ENCODE assay signal across 19 cellular contexts in the genomic region with DNA sequence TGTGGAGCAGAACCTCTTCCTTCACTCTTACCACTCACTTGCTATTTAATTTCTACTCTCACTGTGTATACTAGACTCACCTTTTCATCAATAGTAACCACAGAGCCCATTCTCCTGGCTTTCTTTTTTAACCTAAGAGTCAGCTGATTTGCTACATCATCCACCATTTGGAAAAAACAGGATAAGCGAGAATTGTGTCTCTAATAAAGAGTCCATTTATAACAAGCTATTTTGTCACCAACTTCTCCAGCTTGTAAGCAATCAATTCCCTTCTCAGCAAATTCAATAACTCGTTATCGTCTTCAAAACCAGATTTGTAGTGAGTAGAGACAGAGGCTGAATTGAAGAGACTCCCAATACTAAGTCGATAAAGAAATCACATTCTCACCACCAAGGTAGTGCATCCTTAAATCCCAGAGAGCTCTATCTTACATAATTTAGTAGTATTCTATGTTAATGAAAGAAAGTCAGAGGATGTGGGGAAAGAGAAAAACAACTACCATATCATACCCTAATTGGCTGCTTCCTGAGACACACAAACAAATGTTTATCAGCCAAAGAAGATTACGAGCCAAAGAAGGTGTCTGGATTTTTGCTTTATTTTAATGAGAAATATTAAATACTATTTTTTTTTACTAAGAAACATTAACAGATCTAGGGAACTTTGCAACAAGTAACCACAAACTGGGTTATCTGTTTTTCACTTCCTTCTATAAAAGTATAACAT. TPM values are rescaled to one million over a fixed set of nuclear protein-coding genes. Genes with fewer than 3 reads are reported as not detected.
A peak's percentile ranks its signal among the peaks of the same experiment; 100 is the strongest.
DNase-seq lines count a peak whose midpoint lies in the region; ATAC-seq and TF ChIP-seq lines count a peak whose summit lies in the region.
"Had no signal": no experiment of that assay in that cellular context is flagged by ENCODE, and none has a peak within 500 bp of the region (broad histone marks: within the 10 kb centered on the region; RNA-seq: fewer than 3 reads in every experiment).

No MANE protein-coding gene starts in this region.

- no peaks in the 10 kb centered on the region for H3K27me3 Mint-ChIP-seq in T-helper 17 cell

- H3K4me3 Mint-ChIP-seq in T-helper 17 cell = no peak overlapping the region
- H3K4me3 Mint-ChIP-seq: CD8-positive, alpha-beta memory T cell; HFFc6 had no signal

- BruUV-seq in HCT116 (replicated peaks; lab: Mats Ljungman, UMichigan) = no TSS peak

- no peak for TF ChIP-seq EP300 in tibial nerve (IDR thresholded peaks at IDR 0.05)

- no peak overlapping the region for H3K4me3 ChIP-seq in HCT116 (replicated peaks in 1 of 2; ENCODE audit: low read depth in 1 of 2, low read length in 2 of 2)
- no peak overlapping the region for H3K4me3 ChIP-seq in lung
- no peak overlapping the region for H3K4me3 ChIP-seq in tibial nerve

- H3K4me2 ChIP-seq in HCT116 (ENCODE audit: low read length) = no peak overlapping the region

- CTCF ChIA-PET in HCT116 (lab: Charles Lee) = no interaction called here

- H3K27ac ChIP-seq in HCT116 (ENCODE audit: low read depth, low read length) (no peak overlapping the region), lung (ENCODE audit: low read depth in 1 of 2, low read length in 1 of 2) (peak overlapping the region; percentile 45 to 70), tibial nerve (peak overlapping the region in 3 of 4 donors; percentile 38 to 77 (median 70))
- H3K27ac ChIP-seq: HL-60 had no signal

- H3K4me1 ChIP-seq in HCT116 (ENCODE audit: control insufficient read depth in 1 of 2, insufficient read depth in 2 of 2, low read length in 2 of 2) = peaks cover 0 to 8% of the 10 kb centered on the region in 2 experiments; a peak in 1 of 4 replicates
- peaks cover 1 to 27% of the 10 kb centered on the region in 2 donors for H3K4me1 ChIP-seq in lung (ENCODE audit: control insufficient read depth in 2 of 2, insufficient read depth in 2 of 2, low read length in 2 of 2)
- peaks cover 0 to 38% (median 8%) of the 10 kb centered on the region in 4 donors for H3K4me1 ChIP-seq in tibial nerve

- H3K9me3 ChIP-seq in HCT116 (ENCODE audit: control insufficient read depth in 1 of 2, insufficient read depth in 1 of 2, low read depth in 1 of 2, low read length in 2 of 2) = no peaks in the 10 kb centered on the region
- H3K9me3 ChIP-seq in T-helper 17 cell (ENCODE audit: control insufficient read depth, low read length, poor library complexity, severe bottlenecking) = no peaks in the 10 kb centered on the region
- H3K9me3 ChIP-seq in lung (ENCODE audit: control insufficient read depth in 2 of 2, insufficient read depth in 1 of 2, low read length in 1 of 2) = no peaks in the 10 kb centered on the region
- no peaks in the 10 kb centered on the region for H3K9me3 ChIP-seq in tibial nerve

- intact Hi-C loops in HCT116 (cut with micrococcal nuclease) = no loop called here

- peak overlapping the region; percentile 65 for H2AFZ ChIP-seq in HCT116 (ENCODE audit: low read depth, low read length, poor library complexity, severe bottlenecking)

- H3K9me2 ChIP-seq in HCT116 (ENCODE audit: insufficient read depth) = no peaks in the 10 kb centered on the region

- no peaks in the 10 kb centered on the region for H3K36me3 Mint-ChIP-seq in T-helper 17 cell (ENCODE audit: low read depth)
- H3K36me3 Mint-ChIP-seq: CD8-positive, alpha-beta memory T cell had no signal

- peaks cover 11% of the 10 kb centered on the region for H3K4me1 Mint-ChIP-seq in T-helper 17 cell

- POLR2A ChIA-PET in HCT116 (lab: Charles Lee) = no interaction called here

- TF ChIP-seq POLR2A in HCT116 (IDR thresholded peaks at IDR 0.05; ENCODE audit: borderline replicate concordance, extremely low read depth, insufficient read depth, insufficient read length) (no peak), tibial nerve (IDR thresholded peaks at IDR 0.05) (no peak)

- no peaks in the 10 kb centered on the region for H4K20me1 ChIP-seq in HCT116 (ENCODE audit: insufficient read depth)

- RAD21 ChIA-PET in HCT116 (lab: Charles Lee; ENCODE audit: low non-redundant PET in 1 of 2, low total read pairs in 2 of 2, uncharacterized antibody in 2 of 2, unreplicated experiment in 2 of 2) = no interaction called here

- no peaks in the 10 kb centered on the region for H3K36me3 ChIP-seq in HCT116 (ENCODE audit: control insufficient read depth in 1 of 2, insufficient read depth in 2 of 2, low read length in 2 of 2)
- H3K36me3 ChIP-seq in lung (ENCODE audit: control insufficient read depth in 2 of 2, insufficient read depth in 2 of 2, low read length in 2 of 2) = no peaks in the 10 kb centered on the region
- H3K36me3 ChIP-seq in tibial nerve = no peaks in the 10 kb centered on the region

- no peaks in the 10 kb centered on the region for H3K79me2 ChIP-seq in HCT116 (ENCODE audit: insufficient read depth, low read length)

- TF ChIP-seq CTCF in HCT116 (IDR thresholded peaks at IDR 0.05 in 2 of 3, conservative IDR thresholded peaks at IDR 0.05 in 1 of 3; ENCODE audit: borderline replicate concordance in 1 of 3, insufficient read depth in 1 of 3, low read depth in 2 of 3, low read length in 2 of 3) (no peak), lung (IDR thresholded peaks at IDR 0.05; ENCODE audit: control extremely low read depth, extremely low read depth) (no peak), tibial nerve (IDR thresholded peaks at IDR 0.05) (no peak)

- no peak for ATAC-seq in HCT116
- ATAC-seq in T-helper 17 cell = no peak
- no peak for ATAC-seq in lung (ENCODE audit: insufficient read depth, low FRiP score)
- no peak for ATAC-seq in HG03280 (IDR thresholded peaks at IDR 0.05; ENCODE audit: unreplicated experiment)
- ATAC-seq in GM19035 (IDR thresholded peaks at IDR 0.05; ENCODE audit: unreplicated experiment) = no peak

- H3K27ac Mint-ChIP-seq in T-helper 17 cell = peak overlapping the region; percentile 6
- H3K27ac Mint-ChIP-seq: HFFc6 had no signal

- TF ChIP-seq RAD21 in HCT116 (IDR thresholded peaks at IDR 0.05; ENCODE audit: low read depth) = no peak

- 72 to 87% methylated on average over 5 of the region's 5 CpGs for WGBS in lung, 2 donors
- WGBS in tibial nerve, 2 donors = 62 to 63% methylated on average over 5 of the region's 5 CpGs

- no peak overlapping the region for H3K9ac ChIP-seq in HCT116 (ENCODE audit: low read length)

- no peaks in the 10 kb centered on the region for H3K27me3 ChIP-seq in HCT116 (ENCODE audit: insufficient read depth, low read length)
- H3K27me3 ChIP-seq in lung (ENCODE audit: control insufficient read depth, insufficient read depth) = no peaks in the 10 kb centered on the region
- no peaks in the 10 kb centered on the region for H3K27me3 ChIP-seq in tibial nerve

- DNase-seq in HCT116 (ENCODE audit: low read depth, low spot score) (no peak), T-helper 17 cell (no peak), lung (ENCODE audit: low spot score) (no peak), tibial nerve (ENCODE audit: low spot score in 2 of 2) (no peak), NCI-H1105 (lab: John Stamatoyannopoulos, UW) (no peak)
- DNase-seq: activated CD4-positive, alpha-beta T cell treated with anti-CD3 and anti-CD28 coated beads for 48 hours; activated naive CD4-positive, alpha-beta T cell treated with anti-CD3 and anti-CD28 coated beads, Interleukin-2, amount 50 U/mL, for 16 hours; activated T-cell treated with anti-CD3 and anti-CD28 coated beads, Interleukin-2, amount 50 U/mL, for 48 hours; aorta; CD8-positive, alpha-beta memory T cell; foreskin melanocyte; HFFc6; islet precursor cell; mammary epithelial cell; NCI-H1417; NCI-H446 treated with DMSO at 0.1 percent for 48 hours had no signal

TF ChIP-seq in HCT116, 20 proteins besides CTCF, POLR2A, EP300 and RAD21 (continues in another document):
- TF ChIP-seq REST (IDR thresholded peaks at IDR 0.05; ENCODE audit: low read depth) (no peak), SIN3A (IDR thresholded peaks at IDR 0.05; ENCODE audit: low read depth) (no peak)
- TF ChIP-seq, protein P1, sequence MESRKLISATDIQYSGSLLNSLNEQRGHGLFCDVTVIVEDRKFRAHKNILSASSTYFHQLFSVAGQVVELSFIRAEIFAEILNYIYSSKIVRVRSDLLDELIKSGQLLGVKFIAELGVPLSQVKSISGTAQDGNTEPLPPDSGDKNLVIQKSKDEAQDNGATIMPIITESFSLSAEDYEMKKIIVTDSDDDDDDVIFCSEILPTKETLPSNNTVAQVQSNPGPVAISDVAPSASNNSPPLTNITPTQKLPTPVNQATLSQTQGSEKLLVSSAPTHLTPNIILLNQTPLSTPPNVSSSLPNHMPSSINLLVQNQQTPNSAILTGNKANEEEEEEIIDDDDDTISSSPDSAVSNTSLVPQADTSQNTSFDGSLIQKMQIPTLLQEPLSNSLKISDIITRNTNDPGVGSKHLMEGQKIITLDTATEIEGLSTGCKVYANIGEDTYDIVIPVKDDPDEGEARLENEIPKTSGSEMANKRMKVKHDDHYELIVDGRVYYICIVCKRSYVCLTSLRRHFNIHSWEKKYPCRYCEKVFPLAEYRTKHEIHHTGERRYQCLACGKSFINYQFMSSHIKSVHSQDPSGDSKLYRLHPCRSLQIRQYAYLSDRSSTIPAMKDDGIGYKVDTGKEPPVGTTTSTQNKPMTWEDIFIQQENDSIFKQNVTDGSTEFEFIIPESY (IDR thresholded peaks at IDR 0.05; ENCODE audit: extremely low read depth, insufficient replicate concordance, low read length) = no peak

RNA-seq across cellular contexts. Expression of gene SPTBN1, which starts 52.5 kb away (rescaled TPM):
- total RNA-seq in HCT116 (2021; ENCODE audit: unreplicated experiment) = 84.4 TPM
- 36.1 and 41.4 TPM in 2 replicates for polyA plus RNA-seq in HCT116 (2012)
- 100 to 1,000 TPM; 187 to 195 TPM for total RNA-seq in T-helper 17 cell
- total RNA-seq in lung = 100 to 1,000 TPM; 431 to 715 TPM
- 100 to 1,000 TPM in 1 of 2 donors, 10 to 100 TPM in 1; 89.4 to 120 TPM for polyA plus RNA-seq in lung
- total RNA-seq in tibial nerve = 100 to 1,000 TPM; 670 to 967 (median 890) TPM
